In the genomic region with DNA sequence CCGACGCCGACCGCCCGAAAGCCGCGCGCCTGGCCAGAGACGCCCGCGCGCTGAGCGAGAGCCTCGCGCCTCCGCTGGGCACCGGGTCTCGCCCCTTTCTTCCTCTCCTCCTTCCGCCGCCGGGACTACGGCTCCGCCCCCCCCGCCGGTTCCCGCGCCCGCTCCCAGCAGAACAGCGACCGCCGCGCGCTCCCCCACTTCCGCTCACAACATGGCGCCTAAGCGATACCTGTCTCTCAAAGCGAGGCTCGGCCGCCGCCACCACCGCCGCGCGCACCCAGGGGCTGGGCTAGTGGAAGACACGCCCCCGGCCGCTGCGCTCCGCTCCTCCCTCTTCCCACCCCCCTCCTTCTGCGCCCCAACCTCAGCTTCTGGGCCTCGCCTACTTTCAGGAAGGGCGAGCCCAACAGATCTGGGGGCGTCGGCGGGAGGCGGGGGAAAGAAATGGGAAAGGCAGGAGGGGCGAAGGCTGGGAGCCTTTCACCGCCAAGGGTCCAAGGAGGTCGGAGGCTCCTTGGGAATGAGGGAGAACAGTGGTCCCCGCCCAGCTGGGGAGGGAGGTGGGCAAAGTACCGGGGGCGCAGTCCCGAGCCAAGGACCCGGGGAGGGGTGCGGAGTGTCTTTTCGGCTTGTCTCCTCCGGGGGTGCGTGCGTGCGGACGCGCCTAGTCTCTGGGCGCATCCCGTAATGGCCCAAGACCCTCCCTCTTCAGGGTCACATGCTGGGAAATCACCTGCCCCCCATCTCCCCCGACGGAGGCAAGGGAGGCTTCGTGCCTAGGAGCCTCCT, we compare ENCODE assay signal across 1 cellular context.
TF ChIP-seq lines count a peak whose summit lies in the region.

A gene (minus strand): TSS at position 100 of the 789 bp plus-strand sequence. CDS start 277 bp downstream, outside the sequence.

TF ChIP-seq in K562, 482 proteins besides CTCF, POLR2A, EP300 and RAD21 (continued from another document and continues in another):
- TF ChIP-seq, protein P1, sequence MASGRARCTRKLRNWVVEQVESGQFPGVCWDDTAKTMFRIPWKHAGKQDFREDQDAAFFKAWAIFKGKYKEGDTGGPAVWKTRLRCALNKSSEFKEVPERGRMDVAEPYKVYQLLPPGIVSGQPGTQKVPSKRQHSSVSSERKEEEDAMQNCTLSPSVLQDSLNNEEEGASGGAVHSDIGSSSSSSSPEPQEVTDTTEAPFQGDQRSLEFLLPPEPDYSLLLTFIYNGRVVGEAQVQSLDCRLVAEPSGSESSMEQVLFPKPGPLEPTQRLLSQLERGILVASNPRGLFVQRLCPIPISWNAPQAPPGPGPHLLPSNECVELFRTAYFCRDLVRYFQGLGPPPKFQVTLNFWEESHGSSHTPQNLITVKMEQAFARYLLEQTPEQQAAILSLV (tag; IDR thresholded peaks at IDR 0.05): no peak
- TF ChIP-seq, protein P2, sequence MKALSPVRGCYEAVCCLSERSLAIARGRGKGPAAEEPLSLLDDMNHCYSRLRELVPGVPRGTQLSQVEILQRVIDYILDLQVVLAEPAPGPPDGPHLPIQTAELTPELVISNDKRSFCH (CRISPR knock-in tag; IDR thresholded peaks at IDR 0.05): no peak
- TF ChIP-seq, protein P2 (tag; IDR thresholded peaks at IDR 0.05): no peak
- TF ChIP-seq, protein P3, sequence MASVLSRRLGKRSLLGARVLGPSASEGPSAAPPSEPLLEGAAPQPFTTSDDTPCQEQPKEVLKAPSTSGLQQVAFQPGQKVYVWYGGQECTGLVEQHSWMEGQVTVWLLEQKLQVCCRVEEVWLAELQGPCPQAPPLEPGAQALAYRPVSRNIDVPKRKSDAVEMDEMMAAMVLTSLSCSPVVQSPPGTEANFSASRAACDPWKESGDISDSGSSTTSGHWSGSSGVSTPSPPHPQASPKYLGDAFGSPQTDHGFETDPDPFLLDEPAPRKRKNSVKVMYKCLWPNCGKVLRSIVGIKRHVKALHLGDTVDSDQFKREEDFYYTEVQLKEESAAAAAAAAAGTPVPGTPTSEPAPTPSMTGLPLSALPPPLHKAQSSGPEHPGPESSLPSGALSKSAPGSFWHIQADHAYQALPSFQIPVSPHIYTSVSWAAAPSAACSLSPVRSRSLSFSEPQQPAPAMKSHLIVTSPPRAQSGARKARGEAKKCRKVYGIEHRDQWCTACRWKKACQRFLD (CRISPR knock-in tag; IDR thresholded peaks at IDR 0.05): no peak
- TF ChIP-seq DNMT1 (IDR thresholded peaks at IDR 0.05) (no peak), SMAD4 (CRISPR knock-in tag; conservative IDR thresholded peaks at IDR 0.05) (0 out of 2 replicates have a peak, but pooled peaks have one; percentile 19), SIN3A (IDR thresholded peaks at IDR 0.05; ENCODE audit: borderline replicate concordance in 2 of 2, control insufficient read depth in 1 of 2, low read depth in 2 of 2, low read length in 2 of 2) (no peak), ZFP36 (IDR thresholded peaks at IDR 0.05; ENCODE audit: low read depth, low read length, partially characterized antibody) (no peak), MEIS2 (IDR thresholded peaks at IDR 0.05; ENCODE audit: partially characterized antibody) (peak; percentile 68), SIX5 (IDR thresholded peaks at IDR 0.05; ENCODE audit: borderline replicate concordance in 1 of 2, insufficient read depth in 1 of 2, low read depth in 1 of 2, low read length in 2 of 2) (peak in 1 of 2 experiments; percentile 24; a peak in 1 of 4 replicates), BHLHE40 (IDR thresholded peaks at IDR 0.05; ENCODE audit: low read length) (no peak), PHB2 (IDR thresholded peaks at IDR 0.05; ENCODE audit: low read depth) (no peak), MECOM (CRISPR knock-in tag; IDR thresholded peaks at IDR 0.05) (no peak), ZSCAN32 (CRISPR knock-in tag; IDR thresholded peaks at IDR 0.05) (no peak), HMGN3 (IDR thresholded peaks at IDR 0.05; ENCODE audit: borderline replicate concordance, extremely low read depth, insufficient read length, low read depth, low read length) (peak; percentile 42), POLR2AphosphoS5 (IDR thresholded peaks at IDR 0.05; ENCODE audit: control insufficient read depth, insufficient read depth, low read depth, low read length) (peak; percentile 53), SRSF1 (IDR thresholded peaks at IDR 0.05; ENCODE audit: low read depth, low read length) (no peak), ZNF75A (CRISPR knock-in tag; IDR thresholded peaks at IDR 0.05) (no peak), ZNF695 (CRISPR knock-in tag; IDR thresholded peaks at IDR 0.05) (no peak), SAFB2 (IDR thresholded peaks at IDR 0.05; ENCODE audit: borderline replicate concordance, low read depth, low read length, severe bottlenecking) (no peak), MCM3 (IDR thresholded peaks at IDR 0.05) (no peak), ZNF717 (CRISPR knock-in tag; IDR thresholded peaks at IDR 0.05) (no peak), NONO (IDR thresholded peaks at IDR 0.05; ENCODE audit: low read depth in 2 of 2, low read length in 1 of 2) (0 out of 4 replicates have a peak, but pooled peaks of 1 of the 2 experiments have one; percentile 24), TSC22D4 (tag; IDR thresholded peaks at IDR 0.05) (no peak), CREB1 (IDR thresholded peaks at IDR 0.05) (no peak; the same call in 1 of the 2 replicates), CREB1 (CRISPR knock-in tag; IDR thresholded peaks at IDR 0.05) (no peak), ZBED1 (IDR thresholded peaks at IDR 0.05) (no peak), ZNF232 (CRISPR knock-in tag; IDR thresholded peaks at IDR 0.05) (no peak), HDAC6 (IDR thresholded peaks at IDR 0.05; ENCODE audit: low read depth, low read length) (no peak)
- TF ChIP-seq, protein P4, sequence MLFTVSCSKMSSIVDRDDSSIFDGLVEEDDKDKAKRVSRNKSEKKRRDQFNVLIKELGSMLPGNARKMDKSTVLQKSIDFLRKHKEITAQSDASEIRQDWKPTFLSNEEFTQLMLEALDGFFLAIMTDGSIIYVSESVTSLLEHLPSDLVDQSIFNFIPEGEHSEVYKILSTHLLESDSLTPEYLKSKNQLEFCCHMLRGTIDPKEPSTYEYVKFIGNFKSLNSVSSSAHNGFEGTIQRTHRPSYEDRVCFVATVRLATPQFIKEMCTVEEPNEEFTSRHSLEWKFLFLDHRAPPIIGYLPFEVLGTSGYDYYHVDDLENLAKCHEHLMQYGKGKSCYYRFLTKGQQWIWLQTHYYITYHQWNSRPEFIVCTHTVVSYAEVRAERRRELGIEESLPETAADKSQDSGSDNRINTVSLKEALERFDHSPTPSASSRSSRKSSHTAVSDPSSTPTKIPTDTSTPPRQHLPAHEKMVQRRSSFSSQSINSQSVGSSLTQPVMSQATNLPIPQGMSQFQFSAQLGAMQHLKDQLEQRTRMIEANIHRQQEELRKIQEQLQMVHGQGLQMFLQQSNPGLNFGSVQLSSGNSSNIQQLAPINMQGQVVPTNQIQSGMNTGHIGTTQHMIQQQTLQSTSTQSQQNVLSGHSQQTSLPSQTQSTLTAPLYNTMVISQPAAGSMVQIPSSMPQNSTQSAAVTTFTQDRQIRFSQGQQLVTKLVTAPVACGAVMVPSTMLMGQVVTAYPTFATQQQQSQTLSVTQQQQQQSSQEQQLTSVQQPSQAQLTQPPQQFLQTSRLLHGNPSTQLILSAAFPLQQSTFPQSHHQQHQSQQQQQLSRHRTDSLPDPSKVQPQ (CRISPR knock-in tag; IDR thresholded peaks at IDR 0.05; ENCODE audit: borderline replicate concordance): no peak
- TF ChIP-seq, protein P5, sequence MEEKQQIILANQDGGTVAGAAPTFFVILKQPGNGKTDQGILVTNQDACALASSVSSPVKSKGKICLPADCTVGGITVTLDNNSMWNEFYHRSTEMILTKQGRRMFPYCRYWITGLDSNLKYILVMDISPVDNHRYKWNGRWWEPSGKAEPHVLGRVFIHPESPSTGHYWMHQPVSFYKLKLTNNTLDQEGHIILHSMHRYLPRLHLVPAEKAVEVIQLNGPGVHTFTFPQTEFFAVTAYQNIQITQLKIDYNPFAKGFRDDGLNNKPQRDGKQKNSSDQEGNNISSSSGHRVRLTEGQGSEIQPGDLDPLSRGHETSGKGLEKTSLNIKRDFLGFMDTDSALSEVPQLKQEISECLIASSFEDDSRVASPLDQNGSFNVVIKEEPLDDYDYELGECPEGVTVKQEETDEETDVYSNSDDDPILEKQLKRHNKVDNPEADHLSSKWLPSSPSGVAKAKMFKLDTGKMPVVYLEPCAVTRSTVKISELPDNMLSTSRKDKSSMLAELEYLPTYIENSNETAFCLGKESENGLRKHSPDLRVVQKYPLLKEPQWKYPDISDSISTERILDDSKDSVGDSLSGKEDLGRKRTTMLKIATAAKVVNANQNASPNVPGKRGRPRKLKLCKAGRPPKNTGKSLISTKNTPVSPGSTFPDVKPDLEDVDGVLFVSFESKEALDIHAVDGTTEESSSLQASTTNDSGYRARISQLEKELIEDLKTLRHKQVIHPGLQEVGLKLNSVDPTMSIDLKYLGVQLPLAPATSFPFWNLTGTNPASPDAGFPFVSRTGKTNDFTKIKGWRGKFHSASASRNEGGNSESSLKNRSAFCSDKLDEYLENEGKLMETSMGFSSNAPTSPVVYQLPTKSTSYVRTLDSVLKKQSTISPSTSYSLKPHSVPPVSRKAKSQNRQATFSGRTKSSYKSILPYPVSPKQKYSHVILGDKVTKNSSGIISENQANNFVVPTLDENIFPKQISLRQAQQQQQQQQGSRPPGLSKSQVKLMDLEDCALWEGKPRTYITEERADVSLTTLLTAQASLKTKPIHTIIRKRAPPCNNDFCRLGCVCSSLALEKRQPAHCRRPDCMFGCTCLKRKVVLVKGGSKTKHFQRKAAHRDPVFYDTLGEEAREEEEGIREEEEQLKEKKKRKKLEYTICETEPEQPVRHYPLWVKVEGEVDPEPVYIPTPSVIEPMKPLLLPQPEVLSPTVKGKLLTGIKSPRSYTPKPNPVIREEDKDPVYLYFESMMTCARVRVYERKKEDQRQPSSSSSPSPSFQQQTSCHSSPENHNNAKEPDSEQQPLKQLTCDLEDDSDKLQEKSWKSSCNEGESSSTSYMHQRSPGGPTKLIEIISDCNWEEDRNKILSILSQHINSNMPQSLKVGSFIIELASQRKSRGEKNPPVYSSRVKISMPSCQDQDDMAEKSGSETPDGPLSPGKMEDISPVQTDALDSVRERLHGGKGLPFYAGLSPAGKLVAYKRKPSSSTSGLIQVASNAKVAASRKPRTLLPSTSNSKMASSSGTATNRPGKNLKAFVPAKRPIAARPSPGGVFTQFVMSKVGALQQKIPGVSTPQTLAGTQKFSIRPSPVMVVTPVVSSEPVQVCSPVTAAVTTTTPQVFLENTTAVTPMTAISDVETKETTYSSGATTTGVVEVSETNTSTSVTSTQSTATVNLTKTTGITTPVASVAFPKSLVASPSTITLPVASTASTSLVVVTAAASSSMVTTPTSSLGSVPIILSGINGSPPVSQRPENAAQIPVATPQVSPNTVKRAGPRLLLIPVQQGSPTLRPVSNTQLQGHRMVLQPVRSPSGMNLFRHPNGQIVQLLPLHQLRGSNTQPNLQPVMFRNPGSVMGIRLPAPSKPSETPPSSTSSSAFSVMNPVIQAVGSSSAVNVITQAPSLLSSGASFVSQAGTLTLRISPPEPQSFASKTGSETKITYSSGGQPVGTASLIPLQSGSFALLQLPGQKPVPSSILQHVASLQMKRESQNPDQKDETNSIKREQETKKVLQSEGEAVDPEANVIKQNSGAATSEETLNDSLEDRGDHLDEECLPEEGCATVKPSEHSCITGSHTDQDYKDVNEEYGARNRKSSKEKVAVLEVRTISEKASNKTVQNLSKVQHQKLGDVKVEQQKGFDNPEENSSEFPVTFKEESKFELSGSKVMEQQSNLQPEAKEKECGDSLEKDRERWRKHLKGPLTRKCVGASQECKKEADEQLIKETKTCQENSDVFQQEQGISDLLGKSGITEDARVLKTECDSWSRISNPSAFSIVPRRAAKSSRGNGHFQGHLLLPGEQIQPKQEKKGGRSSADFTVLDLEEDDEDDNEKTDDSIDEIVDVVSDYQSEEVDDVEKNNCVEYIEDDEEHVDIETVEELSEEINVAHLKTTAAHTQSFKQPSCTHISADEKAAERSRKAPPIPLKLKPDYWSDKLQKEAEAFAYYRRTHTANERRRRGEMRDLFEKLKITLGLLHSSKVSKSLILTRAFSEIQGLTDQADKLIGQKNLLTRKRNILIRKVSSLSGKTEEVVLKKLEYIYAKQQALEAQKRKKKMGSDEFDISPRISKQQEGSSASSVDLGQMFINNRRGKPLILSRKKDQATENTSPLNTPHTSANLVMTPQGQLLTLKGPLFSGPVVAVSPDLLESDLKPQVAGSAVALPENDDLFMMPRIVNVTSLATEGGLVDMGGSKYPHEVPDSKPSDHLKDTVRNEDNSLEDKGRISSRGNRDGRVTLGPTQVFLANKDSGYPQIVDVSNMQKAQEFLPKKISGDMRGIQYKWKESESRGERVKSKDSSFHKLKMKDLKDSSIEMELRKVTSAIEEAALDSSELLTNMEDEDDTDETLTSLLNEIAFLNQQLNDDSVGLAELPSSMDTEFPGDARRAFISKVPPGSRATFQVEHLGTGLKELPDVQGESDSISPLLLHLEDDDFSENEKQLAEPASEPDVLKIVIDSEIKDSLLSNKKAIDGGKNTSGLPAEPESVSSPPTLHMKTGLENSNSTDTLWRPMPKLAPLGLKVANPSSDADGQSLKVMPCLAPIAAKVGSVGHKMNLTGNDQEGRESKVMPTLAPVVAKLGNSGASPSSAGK (IDR thresholded peaks at IDR 0.05): 0 out of 2 replicates have a peak, but pooled peaks have one; percentile 23
- TF ChIP-seq, protein P6, sequence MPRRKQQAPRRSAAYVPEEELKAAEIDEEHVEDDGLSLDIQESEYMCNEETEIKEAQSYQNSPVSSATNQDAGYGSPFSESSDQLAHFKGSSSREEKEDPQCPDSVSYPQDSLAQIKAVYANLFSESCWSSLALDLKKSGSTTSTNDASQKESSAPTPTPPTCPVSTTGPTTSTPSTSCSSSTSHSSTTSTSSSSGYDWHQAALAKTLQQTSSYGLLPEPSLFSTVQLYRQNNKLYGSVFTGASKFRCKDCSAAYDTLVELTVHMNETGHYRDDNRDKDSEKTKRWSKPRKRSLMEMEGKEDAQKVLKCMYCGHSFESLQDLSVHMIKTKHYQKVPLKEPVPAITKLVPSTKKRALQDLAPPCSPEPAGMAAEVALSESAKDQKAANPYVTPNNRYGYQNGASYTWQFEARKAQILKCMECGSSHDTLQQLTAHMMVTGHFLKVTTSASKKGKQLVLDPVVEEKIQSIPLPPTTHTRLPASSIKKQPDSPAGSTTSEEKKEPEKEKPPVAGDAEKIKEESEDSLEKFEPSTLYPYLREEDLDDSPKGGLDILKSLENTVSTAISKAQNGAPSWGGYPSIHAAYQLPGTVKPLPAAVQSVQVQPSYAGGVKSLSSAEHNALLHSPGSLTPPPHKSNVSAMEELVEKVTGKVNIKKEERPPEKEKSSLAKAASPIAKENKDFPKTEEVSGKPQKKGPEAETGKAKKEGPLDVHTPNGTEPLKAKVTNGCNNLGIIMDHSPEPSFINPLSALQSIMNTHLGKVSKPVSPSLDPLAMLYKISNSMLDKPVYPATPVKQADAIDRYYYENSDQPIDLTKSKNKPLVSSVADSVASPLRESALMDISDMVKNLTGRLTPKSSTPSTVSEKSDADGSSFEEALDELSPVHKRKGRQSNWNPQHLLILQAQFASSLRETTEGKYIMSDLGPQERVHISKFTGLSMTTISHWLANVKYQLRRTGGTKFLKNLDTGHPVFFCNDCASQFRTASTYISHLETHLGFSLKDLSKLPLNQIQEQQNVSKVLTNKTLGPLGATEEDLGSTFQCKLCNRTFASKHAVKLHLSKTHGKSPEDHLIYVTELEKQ (CRISPR knock-in tag; IDR thresholded peaks at IDR 0.05): no peak
- TF ChIP-seq, protein P7, sequence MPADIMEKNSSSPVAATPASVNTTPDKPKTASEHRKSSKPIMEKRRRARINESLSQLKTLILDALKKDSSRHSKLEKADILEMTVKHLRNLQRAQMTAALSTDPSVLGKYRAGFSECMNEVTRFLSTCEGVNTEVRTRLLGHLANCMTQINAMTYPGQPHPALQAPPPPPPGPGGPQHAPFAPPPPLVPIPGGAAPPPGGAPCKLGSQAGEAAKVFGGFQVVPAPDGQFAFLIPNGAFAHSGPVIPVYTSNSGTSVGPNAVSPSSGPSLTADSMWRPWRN (IDR thresholded peaks at IDR 0.05; ENCODE audit: low read depth): no peak
